25 cellular contexts compared by ENCODE assay signal in genomic region chr10:80050752-80051151, GRCh38.
"Had no signal": no experiment of that assay in that cellular context is flagged by ENCODE, and none has a peak within 500 bp of the region (broad histone marks: within the 10 kb centered on the region; RNA-seq: fewer than 3 reads in every experiment).

No MANE protein-coding gene starts in this region.

- H3K27me3 ChIP-seq: colonic mucosa, dorsolateral prefrontal cortex, esophagus muscularis mucosa, esophagus squamous epithelium, gastrocnemius medialis, gastroesophageal sphincter, heart left ventricle, heart right ventricle had no signal

- H3K9me3 Mint-ChIP-seq: dendritic cell treated with granulocyte-macrophage colony-stimulating factor and Interleukin-4, amounts not matched to agents 40 ng/mL and 50 ng/mL, for 4 days; effector memory CD8-positive, alpha-beta T cell; endodermal cell had no signal

- DNase-seq: colonic mucosa; cortex of kidney; dermis blood vessel endothelial cell; dorsolateral prefrontal cortex; effector CD4-positive, alpha-beta T cell; effector CD8-positive, alpha-beta T cell; effector memory CD4-positive, alpha-beta T cell; effector memory CD8-positive, alpha-beta T cell; endodermal cell; erythroblast; esophagus squamous epithelium; foreskin fibroblast; foreskin keratinocyte; foreskin melanocyte; gastrocnemius medialis; glutamatergic neuron; head of caudate nucleus; heart left ventricle; heart right ventricle had no signal

- H3K4me1 Mint-ChIP-seq: endodermal cell had no signal

- H3K4me3 ChIP-seq: colonic mucosa, coronary artery, dorsolateral prefrontal cortex, esophagus muscularis mucosa, esophagus squamous epithelium, gastrocnemius medialis, gastroesophageal sphincter, heart left ventricle, heart right ventricle had no signal

- H3K4me1 ChIP-seq: colonic mucosa, foreskin keratinocyte, gastrocnemius medialis, gastroesophageal sphincter, heart right ventricle had no signal

- H3K36me3 ChIP-seq: colonic mucosa, esophagus muscularis mucosa, esophagus squamous epithelium, gastrocnemius medialis, gastroesophageal sphincter, heart left ventricle, heart right ventricle had no signal

- H3K4me3 Mint-ChIP-seq: dendritic cell treated with granulocyte-macrophage colony-stimulating factor and Interleukin-4, amounts not matched to agents 40 ng/mL and 50 ng/mL, for 4 days; effector memory CD8-positive, alpha-beta T cell; endodermal cell had no signal

- ATAC-seq: effector memory CD8-positive, alpha-beta T cell; esophagus mucosa; foreskin keratinocyte; gastrocnemius medialis; gastroesophageal sphincter; heart left ventricle; heart right ventricle had no signal

- H3K27ac ChIP-seq: colonic mucosa, coronary artery, dorsolateral prefrontal cortex, epithelial cell of prostate, esophagus muscularis mucosa, esophagus squamous epithelium, foreskin keratinocyte, gastrocnemius medialis, gastroesophageal sphincter, heart left ventricle, heart right ventricle had no signal

- H3K9me3 ChIP-seq: colonic mucosa, esophagus muscularis mucosa, esophagus squamous epithelium, gastrocnemius medialis, gastroesophageal sphincter, heart left ventricle, heart right ventricle had no signal

- H3K27ac Mint-ChIP-seq: dendritic cell treated with granulocyte-macrophage colony-stimulating factor and Interleukin-4, amounts not matched to agents 40 ng/mL and 50 ng/mL, for 4 days; effector memory CD8-positive, alpha-beta T cell; endodermal cell had no signal
